8 cellular contexts compared by ENCODE assay signal in genomic region chr13:73765651-73766384, GRCh38.
DNase-seq lines count a peak whose midpoint lies in the region; ATAC-seq and TF ChIP-seq lines count a peak whose summit lies in the region.

No MANE protein-coding gene starts in this region.

- ATAC-seq in GM18870 (IDR thresholded peaks at IDR 0.05; ENCODE audit: unreplicated experiment) (peak; percentile 76), HG03354 (IDR thresholded peaks at IDR 0.05; ENCODE audit: poor library complexity, severe bottlenecking, unreplicated experiment) (peak; percentile 89)

- peak overlapping the region; percentile 91 for H2AFZ ChIP-seq in OCI-LY7 (ENCODE audit: low read length)

- peaks cover 21% of the 10 kb centered on the region; the same call in 1 of the 2 replicates for H3K36me3 ChIP-seq in OCI-LY7 (ENCODE audit: insufficient read depth, low read length)
- no peaks in the 10 kb centered on the region for H3K36me3 ChIP-seq in stomach

- POLR2A ChIA-PET in OCI-LY7 (lab: Charles Lee): interaction anchor here (0.6 to 1.4 kb wide), 10 partner anchors 10 to 526 kb away, joined by 3 to 4 read pairs (median 3); no protein-coding TSS in a partner anchor

- 3 to 8% (median 6%) methylated on average over 12 of the region's 12 CpGs for WGBS in stomach, 5 donors

- TF ChIP-seq POLR2A in stomach (IDR thresholded peaks at IDR 0.05): no peak

- BruUV-seq in OCI-LY7 (replicated peaks; lab: Mats Ljungman, UMichigan): no TSS peak

- peaks cover 32% of the 10 kb centered on the region for H3K4me1 ChIP-seq in OCI-LY7 (ENCODE audit: insufficient read depth, low read length, poor library complexity, severe bottlenecking)
- H3K4me1 ChIP-seq in stomach: peaks cover 26 to 34% (median 30%) of the 10 kb centered on the region in 4 donors

- H3K4me3 ChIP-seq in OCI-LY7 (ENCODE audit: low read depth, low read length, poor library complexity, severe bottlenecking) (peak overlapping the region; percentile 52), stomach (peak overlapping the region; percentile 2 to 23 (median 15))

- H4K20me1 ChIP-seq in OCI-LY7 (ENCODE audit: insufficient read depth, low read length): no peaks in the 10 kb centered on the region

- intact Hi-C loops in OCI-LY7 (cut with micrococcal nuclease; ENCODE audit: unreplicated experiment) (loop anchor here (2.0 to 10.0 kb wide), 3 partner anchors 269 to 521 kb away; partner anchors contain the start of gene KLF12), stomach (cut with DNase I; ENCODE audit: low total_unique reads) (no loop called here)

- H3K9me3 ChIP-seq in OCI-LY7 (ENCODE audit: low read length) (no peaks in the 10 kb centered on the region), stomach (no peaks in the 10 kb centered on the region)

- DNase-seq in OCI-LY7 (ENCODE audit: low spot score) (peak; percentile 88), glomerular visceral epithelial cell (ENCODE audit: extremely low spot score) (peak; percentile 66), nucleus accumbens (lab: John Stamatoyannopoulos, UW) (peak in 55 of 56 donors; percentile 4 to 87 (median 53)), stomach (peak; percentile 81), SKM-1 (lab: John Stamatoyannopoulos, UW; ENCODE audit: unreplicated experiment) (no peak)
- DNase-seq in activated gamma-delta T cell treated with anti-CD3 and anti-CD28 coated beads, Interleukin-2, amount 50 U/mL, for 16 hours (ENCODE audit: low read depth): peak; percentile 60

- no peaks in the 10 kb centered on the region for H3K27me3 ChIP-seq in stomach

- TF ChIP-seq CTCF in OCI-LY7 (conservative IDR thresholded peaks at IDR 0.05; ENCODE audit: low read length) (no peak), stomach (IDR thresholded peaks at IDR 0.05) (no peak)

- H3K27ac ChIP-seq in OCI-LY7 (ENCODE audit: low read depth, low read length, poor library complexity, severe bottlenecking): peak overlapping the region; percentile 80
- peak overlapping the region; percentile 71 to 85 (median 74) for H3K27ac ChIP-seq in stomach

- TF ChIP-seq EP300 in stomach (IDR thresholded peaks at IDR 0.05): no peak

- H3K4me2 ChIP-seq in OCI-LY7 (ENCODE audit: low read length): peak overlapping the region; percentile 80

- CTCF ChIA-PET in OCI-LY7 (lab: Charles Lee; ENCODE audit: unreplicated experiment): no interaction called here

- no peaks in the 10 kb centered on the region for H3K9me2 ChIP-seq in OCI-LY7 (ENCODE audit: insufficient read depth, low read length)

- no peaks in the 10 kb centered on the region for H3K79me2 ChIP-seq in OCI-LY7 (ENCODE audit: insufficient read depth, low read depth, low read length)
